In genomic region chr13:59570204-59570603, GRCh38 we compare ENCODE assay signal across 22 cellular contexts.
"Had no signal": no experiment of that assay in that cellular context is flagged by ENCODE, and none has a peak within 500 bp of the region (broad histone marks: within the 10 kb centered on the region; RNA-seq: fewer than 3 reads in every experiment).

No MANE protein-coding gene starts in this region.

- H3K27me3 ChIP-seq: SJCRH30 had no signal

- ATAC-seq: Panc1, PC-3, SK-N-SH treated with all-trans-retinoic acid at 6 μM for 48 hours had no signal

- H3K36me3 ChIP-seq: SJCRH30 had no signal

- H3K4me1 ChIP-seq: SJCRH30 had no signal

- DNase-seq: Karpas-422, KG1, MM.1S, NCI-H1092 treated with DMSO at 0.1 percent for 48 hours, NCI-H1436, NCI-H187, NCI-H2029, NCI-H2081 treated with DMSO at 0.1 percent for 48 hours, NCI-H2171, NCI-H226, NCI-H446, NCI-H510A, NCI-H524 treated with DMSO at 0.1 percent for 48 hours, NCI-H774, PC-3, SHP77, SJCRH30, T-helper 1 cell had no signal

- H3K4me3 ChIP-seq: SJCRH30 had no signal

- H3K27ac ChIP-seq: HL-60, RWPE1, SJCRH30 had no signal
